In the genomic region with DNA sequence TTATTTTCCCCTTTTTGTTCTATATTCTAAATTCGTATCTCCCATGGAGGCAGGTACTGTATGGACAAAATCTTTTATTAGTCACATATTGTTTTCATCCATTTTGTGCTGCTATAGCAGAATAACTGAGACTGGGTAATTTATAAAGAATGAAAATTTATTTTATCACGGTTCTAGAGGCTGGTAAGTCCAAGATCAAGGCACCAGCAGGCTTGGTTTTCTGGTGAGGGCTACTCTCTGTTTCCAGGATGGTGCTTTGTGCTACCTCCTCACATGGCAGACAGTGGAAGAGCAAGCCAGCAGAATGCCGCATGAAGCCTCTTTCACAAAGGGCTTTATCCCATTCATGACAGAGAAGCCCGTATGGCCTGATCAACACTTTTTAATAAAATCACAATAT, we compare ENCODE assay signal across 7 cellular contexts.
"Had no signal": no experiment of that assay in that cellular context is flagged by ENCODE, and none has a peak within 500 bp of the region (broad histone marks: within the 10 kb centered on the region; RNA-seq: fewer than 3 reads in every experiment).

No MANE protein-coding gene starts in this region.

- FAIRE-seq: G401.6, GM12878, GM12891, GM12892, GM18507 had no signal

- DNase-seq: GDM1, GF-D8 had no signal

- H3K4me3 ChIP-seq: GM12878 had no signal
